Comparison of ENCODE assay signal across 1 cellular context in the genomic region with DNA sequence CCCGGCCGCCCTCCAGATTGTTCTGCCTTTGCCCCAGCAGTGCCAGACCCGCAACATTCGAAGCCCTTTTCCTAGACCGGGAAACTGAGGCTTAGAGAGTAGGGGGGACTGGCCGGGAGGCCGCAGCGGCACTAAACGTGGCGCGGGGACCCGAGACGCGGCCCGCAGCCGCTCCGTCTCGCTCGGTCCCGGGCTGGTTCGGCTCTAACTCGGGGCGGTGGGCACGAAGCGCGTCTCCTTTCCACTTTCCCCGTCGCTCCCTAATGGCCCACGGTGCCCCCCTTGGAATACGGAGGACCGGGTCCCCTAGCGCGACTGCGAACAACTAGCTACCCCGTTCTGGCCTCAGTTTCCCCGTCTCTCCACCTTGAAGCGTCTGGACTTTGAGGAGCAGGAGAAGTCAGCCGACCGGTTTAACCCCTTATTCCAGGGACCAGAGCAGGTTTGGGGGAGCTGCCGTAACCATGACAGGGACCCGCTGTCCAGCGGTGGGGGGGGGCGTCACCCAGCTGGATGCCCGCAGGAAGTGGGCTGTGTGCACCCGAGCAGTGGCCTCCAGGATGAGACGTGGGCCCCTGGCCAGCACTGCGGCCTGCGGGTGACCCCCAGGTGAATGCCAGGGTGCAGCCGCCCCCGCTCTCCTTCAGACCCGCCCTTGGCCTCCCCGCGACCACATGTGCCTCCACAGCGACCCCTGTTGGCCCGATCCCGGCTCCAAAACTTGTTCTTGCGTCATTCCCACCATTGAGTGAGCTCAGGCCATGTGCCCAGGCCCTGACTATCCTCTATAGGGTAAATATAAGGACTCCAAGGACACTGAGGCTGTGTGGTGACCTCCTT.
TF ChIP-seq lines count a peak whose summit lies in the region.

No MANE protein-coding gene starts in this region.

TF ChIP-seq in HEK293, 187 proteins besides CTCF, POLR2A, EP300 and RAD21 (continued from another document and continues in another):
- no peak for TF ChIP-seq ZSCAN18 (tag by site-specific recombination; IDR thresholded peaks at IDR 0.05)
- TF ChIP-seq ATF2 (tag by site-specific recombination; IDR thresholded peaks at IDR 0.05; ENCODE audit: low read depth): peak; percentile 75
- no peak for TF ChIP-seq SCRT2 (tag by site-specific recombination; IDR thresholded peaks at IDR 0.05)
- no peak for TF ChIP-seq ZNF202 (tag by site-specific recombination; IDR thresholded peaks at IDR 0.05; ENCODE audit: borderline replicate concordance)
- TF ChIP-seq ZBTB1 (tag by site-specific recombination; IDR thresholded peaks at IDR 0.05): no peak
- TF ChIP-seq ZNF280C (tag by site-specific recombination; IDR thresholded peaks at IDR 0.05): no peak
- peak; percentile 59 for TF ChIP-seq ZBTB6 (tag by site-specific recombination; IDR thresholded peaks at IDR 0.05)
- no peak for TF ChIP-seq GFI1B (tag by site-specific recombination; IDR thresholded peaks at IDR 0.05)
- TF ChIP-seq ZNF174 (tag by site-specific recombination; IDR thresholded peaks at IDR 0.05): no peak
- 0 out of 2 replicates have a peak, but pooled peaks have one; percentile 8 for TF ChIP-seq ZNF654 (tag by site-specific recombination; IDR thresholded peaks at IDR 0.05; ENCODE audit: low read depth)
- no peak for TF ChIP-seq ZNF221 (tag by site-specific recombination; IDR thresholded peaks at IDR 0.05; ENCODE audit: borderline replicate concordance)
- peak; percentile 60; the same call in 1 of the 2 replicates for TF ChIP-seq GLI4 (tag by site-specific recombination; IDR thresholded peaks at IDR 0.05)
- TF ChIP-seq ZNF398 (tag by site-specific recombination; IDR thresholded peaks at IDR 0.05): peak; percentile 49
- no peak for TF ChIP-seq ZFP41 (tag by site-specific recombination; IDR thresholded peaks at IDR 0.05; ENCODE audit: borderline replicate concordance)
- TF ChIP-seq ZNF521 (tag by site-specific recombination; IDR thresholded peaks at IDR 0.05): no peak
- no peak for TF ChIP-seq ZSCAN23 (tag by site-specific recombination; IDR thresholded peaks at IDR 0.05)
- TF ChIP-seq AEBP2 (tag by site-specific recombination; IDR thresholded peaks at IDR 0.05; ENCODE audit: borderline replicate concordance): no peak
- no peak for TF ChIP-seq ZNF155 (tag by site-specific recombination; IDR thresholded peaks at IDR 0.05)
- TF ChIP-seq MZF1 (tag by site-specific recombination; IDR thresholded peaks at IDR 0.05; ENCODE audit: borderline replicate concordance): no peak
- TF ChIP-seq ZNF239 (tag by site-specific recombination; IDR thresholded peaks at IDR 0.05): no peak
- 0 out of 2 replicates have a peak, but pooled peaks have one; percentile 46 for TF ChIP-seq ZFP37 (tag by site-specific recombination; IDR thresholded peaks at IDR 0.05)
- TF ChIP-seq ZNF140 (tag by site-specific recombination; IDR thresholded peaks at IDR 0.05): no peak
- no peak for TF ChIP-seq ZNF548 (tag by site-specific recombination; IDR thresholded peaks at IDR 0.05)
- no peak for TF ChIP-seq ZNF747 (tag by site-specific recombination; IDR thresholded peaks at IDR 0.05)
- no peak for TF ChIP-seq RBAK (tag by site-specific recombination; IDR thresholded peaks at IDR 0.05)
- no peak for TF ChIP-seq FEZF1 (tag by site-specific recombination; IDR thresholded peaks at IDR 0.05)
- peak; percentile 68; the same call in 1 of the 2 replicates for TF ChIP-seq KLF10 (tag by site-specific recombination; IDR thresholded peaks at IDR 0.05)
- TF ChIP-seq ZBTB20 (tag by site-specific recombination; IDR thresholded peaks at IDR 0.05): peak; percentile 74
- TF ChIP-seq ZNF623 (tag by site-specific recombination; IDR thresholded peaks at IDR 0.05): no peak
- TF ChIP-seq ZNF600 (tag by site-specific recombination; IDR thresholded peaks at IDR 0.05): no peak; the same call in 1 of the 2 replicates
- TF ChIP-seq PRDM10 (tag by site-specific recombination; IDR thresholded peaks at IDR 0.05): peak; percentile 86
- no peak for TF ChIP-seq ZNF549 (tag by site-specific recombination; IDR thresholded peaks at IDR 0.05)
- TF ChIP-seq ZNF132 (tag by site-specific recombination; IDR thresholded peaks at IDR 0.05; ENCODE audit: borderline replicate concordance): no peak
- no peak for TF ChIP-seq ZFP3 (tag by site-specific recombination; IDR thresholded peaks at IDR 0.05; ENCODE audit: low read depth)
- TF ChIP-seq, protein P1, sequence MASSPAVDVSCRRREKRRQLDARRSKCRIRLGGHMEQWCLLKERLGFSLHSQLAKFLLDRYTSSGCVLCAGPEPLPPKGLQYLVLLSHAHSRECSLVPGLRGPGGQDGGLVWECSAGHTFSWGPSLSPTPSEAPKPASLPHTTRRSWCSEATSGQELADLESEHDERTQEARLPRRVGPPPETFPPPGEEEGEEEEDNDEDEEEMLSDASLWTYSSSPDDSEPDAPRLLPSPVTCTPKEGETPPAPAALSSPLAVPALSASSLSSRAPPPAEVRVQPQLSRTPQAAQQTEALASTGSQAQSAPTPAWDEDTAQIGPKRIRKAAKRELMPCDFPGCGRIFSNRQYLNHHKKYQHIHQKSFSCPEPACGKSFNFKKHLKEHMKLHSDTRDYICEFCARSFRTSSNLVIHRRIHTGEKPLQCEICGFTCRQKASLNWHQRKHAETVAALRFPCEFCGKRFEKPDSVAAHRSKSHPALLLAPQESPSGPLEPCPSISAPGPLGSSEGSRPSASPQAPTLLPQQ (tag by site-specific recombination; IDR thresholded peaks at IDR 0.05): peak; percentile 87
- TF ChIP-seq ZNF266 (tag by site-specific recombination; IDR thresholded peaks at IDR 0.05; ENCODE audit: low read depth): no peak
- no peak for TF ChIP-seq ZNF449 (tag by site-specific recombination; IDR thresholded peaks at IDR 0.05)
- TF ChIP-seq ZNF146 (tag by site-specific recombination; IDR thresholded peaks at IDR 0.05): no peak
- no peak for TF ChIP-seq ZNF211 (tag by site-specific recombination; IDR thresholded peaks at IDR 0.05; ENCODE audit: low read depth)
- no peak for TF ChIP-seq ZNF433 (tag by site-specific recombination; IDR thresholded peaks at IDR 0.05; ENCODE audit: low read depth)
- TF ChIP-seq ZNF768 (tag by site-specific recombination; IDR thresholded peaks at IDR 0.05): no peak
- TF ChIP-seq ZNF19 (tag by site-specific recombination; IDR thresholded peaks at IDR 0.05; ENCODE audit: low read depth): no peak
- TF ChIP-seq SP2 (tag by site-specific recombination; IDR thresholded peaks at IDR 0.05): peak; percentile 38
- TF ChIP-seq GLI2 (tag by site-specific recombination; IDR thresholded peaks at IDR 0.05; ENCODE audit: borderline replicate concordance, low read depth): no peak; the same call in 1 of the 2 replicates
- no peak for TF ChIP-seq ZNF837 (tag by site-specific recombination; IDR thresholded peaks at IDR 0.05)
- peak; percentile 33; the same call in 1 of the 2 replicates for TF ChIP-seq ZNF335 (tag by site-specific recombination; conservative IDR thresholded peaks at IDR 0.05)
